In the genomic region with DNA sequence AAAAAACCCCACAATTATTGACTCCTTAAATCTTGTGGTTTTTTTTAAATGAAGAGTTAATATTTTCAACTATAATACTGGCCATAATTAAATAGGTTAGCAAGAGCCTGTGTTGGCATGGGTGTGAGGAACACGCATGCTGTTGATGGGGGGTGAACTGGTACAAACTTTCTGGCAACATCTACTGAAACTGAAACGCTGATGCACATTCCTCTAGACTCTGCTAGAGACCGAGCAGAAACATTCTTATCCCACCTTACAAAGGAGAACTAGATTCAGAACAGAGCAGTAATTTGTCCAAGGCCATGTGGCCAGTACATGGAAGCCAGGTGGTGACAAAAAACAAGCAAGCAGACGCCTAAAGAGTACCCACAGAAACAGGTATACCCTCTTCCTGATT, we compare ENCODE assay signal across 9 cellular contexts. TPM values are rescaled to one million over a fixed set of nuclear protein-coding genes. Genes with fewer than 3 reads are reported as not detected.
A peak's percentile ranks its signal among the peaks of the same experiment; 100 is the strongest.
DNase-seq lines count a peak whose midpoint lies in the region; ATAC-seq and TF ChIP-seq lines count a peak whose summit lies in the region.
"Had no signal": no experiment of that assay in that cellular context is flagged by ENCODE, and none has a peak within 500 bp of the region (broad histone marks: within the 10 kb centered on the region; RNA-seq: fewer than 3 reads in every experiment).

No MANE protein-coding gene starts in this region.

- peaks cover 50% of the 10 kb centered on the region for H3K79me2 ChIP-seq in OCI-LY1 (ENCODE audit: insufficient read depth, low read length)

- H3K27me3 ChIP-seq in OCI-LY1 (ENCODE audit: insufficient read depth, low read length), result no peaks in the 10 kb centered on the region
- H3K27me3 ChIP-seq in dorsolateral prefrontal cortex, result no peaks in the 10 kb centered on the region
- no peaks in the 10 kb centered on the region for H3K27me3 ChIP-seq in neuron (ENCODE audit: insufficient read depth, low read length)

- no peak for TF ChIP-seq CTCF in Calu3 (IDR thresholded peaks at IDR 0.05; ENCODE audit: unreplicated experiment)
- TF ChIP-seq CTCF in OCI-LY1 (IDR thresholded peaks at IDR 0.05; ENCODE audit: low read length), result no peak
- no peak for TF ChIP-seq CTCF in dorsolateral prefrontal cortex (IDR thresholded peaks at IDR 0.05 in 54 of 56, conservative IDR thresholded peaks at IDR 0.05 in 2 of 56; ENCODE audit: low read depth in 1 of 56, partially characterized antibody in 56 of 56)

- TSS peak; percentile 34 for BruUV-seq in Calu3 (replicated peaks; lab: Mats Ljungman, UMichigan)

- H3K4me1 Mint-ChIP-seq in Calu3 (ENCODE audit: low read depth, unreplicated experiment), result peaks cover 22% of the 10 kb centered on the region

- H3K9me2 ChIP-seq in OCI-LY1 (ENCODE audit: low read depth, low read length), result no peaks in the 10 kb centered on the region

- no peaks in the 10 kb centered on the region for H3K9me3 ChIP-seq in OCI-LY1 (ENCODE audit: low read length)
- H3K9me3 ChIP-seq in neuron (ENCODE audit: low read length), result no peaks in the 10 kb centered on the region

- H3K4me1 ChIP-seq in OCI-LY1 (ENCODE audit: insufficient read depth, low read length, severe bottlenecking) (peaks cover 64% of the 10 kb centered on the region), neuron (ENCODE audit: insufficient read depth, low read length) (peaks cover 23% of the 10 kb centered on the region)

- H3K27me3 Mint-ChIP-seq in Calu3 (ENCODE audit: unreplicated experiment), result no peaks in the 10 kb centered on the region

- H3K36me3 Mint-ChIP-seq in Calu3 (ENCODE audit: insufficient read depth, unreplicated experiment), result peaks cover 43% of the 10 kb centered on the region

- H3K4me3 ChIP-seq in OCI-LY1 (ENCODE audit: low read depth, low read length, poor library complexity, severe bottlenecking) (peak overlapping the region; percentile 91), dorsolateral prefrontal cortex (peak overlapping the region in 46 of 59 donors; percentile 24 to 99 (median 96)), neuron (ENCODE audit: low read length) (peak overlapping the region; percentile 99)

- no peak for TF ChIP-seq POLR2A in GM18505 (IDR thresholded peaks at IDR 0.05; ENCODE audit: borderline replicate concordance, extremely low read depth, insufficient read depth, insufficient read length)

- no peak for ATAC-seq in GM19463 (IDR thresholded peaks at IDR 0.05; ENCODE audit: unreplicated experiment)
- ATAC-seq in HG03280 (IDR thresholded peaks at IDR 0.05; ENCODE audit: unreplicated experiment), result no peak
- no peak for ATAC-seq in GM18505 (IDR thresholded peaks at IDR 0.05; ENCODE audit: unreplicated experiment)

- H3K27ac Mint-ChIP-seq in Calu3 (ENCODE audit: unreplicated experiment), result no peak overlapping the region

- H2AFZ ChIP-seq in OCI-LY1 (ENCODE audit: low read length) (no peak overlapping the region), neuron (ENCODE audit: low read depth, low read length) (no peak overlapping the region)

- no peaks in the 10 kb centered on the region for H4K20me1 ChIP-seq in OCI-LY1 (ENCODE audit: insufficient read depth, low read length)

- no peaks in the 10 kb centered on the region for H3F3A ChIP-seq in OCI-LY1 (ENCODE audit: insufficient read depth, low read length)

- intact Hi-C loops in Calu3 (cut with micrococcal nuclease; ENCODE audit: unreplicated experiment) (no loop called here), dorsolateral prefrontal cortex (cut with DNase I) (loop anchor here (5.0 to 10.0 kb wide), 3 partner anchors 35 to 647 kb away; a partner anchor contains a TSS)

- H3K9ac ChIP-seq in OCI-LY1 (ENCODE audit: low read length), result peak overlapping the region; percentile 84

- H3K9me3 Mint-ChIP-seq in Calu3 (ENCODE audit: low read depth, unreplicated experiment), result no peaks in the 10 kb centered on the region

- CTCF ChIA-PET in Calu3 (lab: Charles Lee), result no interaction called here

- H3K27ac ChIP-seq in OCI-LY1 (ENCODE audit: low read depth, low read length, poor library complexity, severe bottlenecking) (peak overlapping the region; percentile 86), dorsolateral prefrontal cortex (peak overlapping the region in 2 of 59 donors; percentile 12 to 70)

- H3K4me3 Mint-ChIP-seq in Calu3 (ENCODE audit: low read depth, unreplicated experiment), result peak overlapping the region; percentile 91

- no peak for DNase-seq in Calu3
- DNase-seq in dorsolateral prefrontal cortex, result no peak
- DNase-seq in GDM1 (lab: John Stamatoyannopoulos, UW), result no peak
- DNase-seq: activated CD4-positive, CD25-positive, alpha-beta regulatory T cell treated with anti-CD3 and anti-CD28 coated beads, Interleukin-2, amount 50 U/mL, for 72 hours had no signal

- peak overlapping the region; percentile 90 for H3K4me2 ChIP-seq in OCI-LY1 (ENCODE audit: low read length)

- no peaks in the 10 kb centered on the region for H3K36me3 ChIP-seq in OCI-LY1 (ENCODE audit: insufficient read depth, low read length)
- no peaks in the 10 kb centered on the region for H3K36me3 ChIP-seq in neuron (ENCODE audit: insufficient read depth, low read length)

RNA-seq across cellular contexts. Expression of a gene that starts 2.4 kb away (rescaled TPM):
- total RNA-seq in Calu3 (2022), result 18.7 and 21.9 TPM in 2 replicates
- total RNA-seq in dorsolateral prefrontal cortex, result 10 to 100 TPM; 26.3 to 38.7 (median 32.4) TPM
